ENCODE assay signal across 1 cellular context in the genomic region with DNA sequence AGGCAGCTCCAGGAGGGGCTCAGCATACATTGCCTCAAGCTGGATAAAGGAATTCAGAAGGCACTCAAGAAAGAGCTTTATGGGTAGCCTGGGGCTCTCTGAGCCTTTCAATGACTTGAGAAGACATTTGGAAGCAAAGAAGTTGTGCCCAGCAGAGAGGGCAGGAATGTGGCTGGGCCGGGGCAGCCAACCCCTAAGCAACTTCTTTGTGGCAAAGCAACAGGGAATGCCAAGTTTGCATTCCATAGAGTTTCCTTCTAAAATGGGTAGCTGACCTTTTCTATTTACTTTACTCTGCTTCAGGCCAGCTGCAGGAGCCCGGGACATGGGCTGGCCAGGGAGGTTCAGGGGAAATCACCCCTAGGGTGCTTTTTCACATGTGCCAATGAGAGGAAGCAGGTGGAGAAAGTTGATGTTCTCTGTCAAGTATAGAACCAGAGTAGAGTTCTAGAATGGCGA.
TF ChIP-seq lines count a peak whose summit lies in the region.

No MANE protein-coding gene starts in this region.

TF ChIP-seq in GM12878, 131 proteins besides CTCF, POLR2A, EP300 and RAD21:
- TF ChIP-seq, protein P1, sequence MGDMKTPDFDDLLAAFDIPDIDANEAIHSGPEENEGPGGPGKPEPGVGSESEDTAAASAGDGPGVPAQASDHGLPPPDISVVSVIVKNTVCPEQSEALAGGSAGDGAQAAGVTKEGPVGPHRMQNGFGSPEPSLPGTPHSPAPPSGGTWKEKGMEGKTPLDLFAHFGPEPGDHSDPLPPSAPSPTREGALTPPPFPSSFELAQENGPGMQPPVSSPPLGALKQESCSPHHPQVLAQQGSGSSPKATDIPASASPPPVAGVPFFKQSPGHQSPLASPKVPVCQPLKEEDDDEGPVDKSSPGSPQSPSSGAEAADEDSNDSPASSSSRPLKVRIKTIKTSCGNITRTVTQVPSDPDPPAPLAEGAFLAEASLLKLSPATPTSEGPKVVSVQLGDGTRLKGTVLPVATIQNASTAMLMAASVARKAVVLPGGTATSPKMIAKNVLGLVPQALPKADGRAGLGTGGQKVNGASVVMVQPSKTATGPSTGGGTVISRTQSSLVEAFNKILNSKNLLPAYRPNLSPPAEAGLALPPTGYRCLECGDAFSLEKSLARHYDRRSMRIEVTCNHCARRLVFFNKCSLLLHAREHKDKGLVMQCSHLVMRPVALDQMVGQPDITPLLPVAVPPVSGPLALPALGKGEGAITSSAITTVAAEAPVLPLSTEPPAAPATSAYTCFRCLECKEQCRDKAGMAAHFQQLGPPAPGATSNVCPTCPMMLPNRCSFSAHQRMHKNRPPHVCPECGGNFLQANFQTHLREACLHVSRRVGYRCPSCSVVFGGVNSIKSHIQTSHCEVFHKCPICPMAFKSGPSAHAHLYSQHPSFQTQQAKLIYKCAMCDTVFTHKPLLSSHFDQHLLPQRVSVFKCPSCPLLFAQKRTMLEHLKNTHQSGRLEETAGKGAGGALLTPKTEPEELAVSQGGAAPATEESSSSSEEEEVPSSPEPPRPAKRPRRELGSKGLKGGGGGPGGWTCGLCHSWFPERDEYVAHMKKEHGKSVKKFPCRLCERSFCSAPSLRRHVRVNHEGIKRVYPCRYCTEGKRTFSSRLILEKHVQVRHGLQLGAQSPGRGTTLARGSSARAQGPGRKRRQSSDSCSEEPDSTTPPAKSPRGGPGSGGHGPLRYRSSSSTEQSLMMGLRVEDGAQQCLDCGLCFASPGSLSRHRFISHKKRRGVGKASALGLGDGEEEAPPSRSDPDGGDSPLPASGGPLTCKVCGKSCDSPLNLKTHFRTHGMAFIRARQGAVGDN (IDR thresholded peaks at IDR 0.05), result peak; percentile 83
- no peak for TF ChIP-seq CREB1 (IDR thresholded peaks at IDR 0.05; ENCODE audit: low read depth)
- 0 out of 2 replicates have a peak, but pooled peaks have one; percentile 10 for TF ChIP-seq IKZF1 (conservative IDR thresholded peaks at IDR 0.05)
- TF ChIP-seq JUND (IDR thresholded peaks at IDR 0.05; ENCODE audit: low read depth, low read length), result no peak
- TF ChIP-seq TCF12 (IDR thresholded peaks at IDR 0.05; ENCODE audit: low read depth, low read length), result 0 out of 2 replicates have a peak, but pooled peaks have one; percentile 42
- TF ChIP-seq RELA (IDR thresholded peaks at IDR 0.05; ENCODE audit: borderline replicate concordance, partially characterized antibody), result peak; percentile 13
- TF ChIP-seq CBX5 (IDR thresholded peaks at IDR 0.05; ENCODE audit: low read depth), result no peak
